In the genomic region with DNA sequence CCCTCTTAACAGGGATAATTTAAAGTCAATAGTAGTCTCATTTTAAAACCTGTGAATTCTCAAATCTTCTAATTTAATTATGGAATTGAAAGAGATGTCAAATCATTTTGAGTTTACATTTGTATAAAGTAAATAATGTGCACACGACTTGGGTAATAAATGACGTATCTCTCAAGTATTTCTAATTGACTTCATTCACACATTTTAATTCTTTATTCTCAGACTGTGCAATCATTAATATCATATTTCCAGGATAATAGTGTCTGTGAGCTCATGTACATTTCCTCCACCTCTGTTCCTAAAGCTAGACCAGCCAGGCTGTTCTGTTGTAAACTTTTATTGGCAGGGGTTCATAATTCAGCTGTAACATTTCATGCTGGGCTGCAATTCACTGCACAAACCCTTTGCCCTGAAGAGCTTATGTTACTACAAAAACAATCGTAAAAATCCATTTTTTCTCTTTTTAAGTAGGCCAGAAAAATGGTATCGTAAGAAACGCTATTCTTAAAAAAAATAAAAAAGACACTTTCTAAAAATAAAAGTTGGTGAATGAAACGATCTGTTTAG, we compare ENCODE assay signal across 20 cellular contexts.
DNase-seq lines count a peak whose midpoint lies in the region; TF ChIP-seq lines count a peak whose summit lies in the region.
"Had no signal": no experiment of that assay in that cellular context is flagged by ENCODE, and none has a peak within 500 bp of the region (broad histone marks: within the 10 kb centered on the region; RNA-seq: fewer than 3 reads in every experiment).

No MANE protein-coding gene starts in this region.

- H3K9me2 ChIP-seq in OCI-LY1 (ENCODE audit: low read depth, low read length) = no peaks in the 10 kb centered on the region

- TF ChIP-seq CTCF in OCI-LY1 (IDR thresholded peaks at IDR 0.05; ENCODE audit: low read length) = no peak

- no peaks in the 10 kb centered on the region for H3K36me3 Mint-ChIP-seq in activated T-helper 1 cell treated with anti-CD3 and anti-CD28 coated beads, Interleukin-12 subunit alpha, Interleukin-12 subunit beta, Interleukin-2, Interleukin-4 antibody, amounts not matched to agents 30 ng/mL and 10 ng/mL and 1 ng/mL, durations not matched to agents 14 hours and 24 hours and 36 hours (ENCODE audit: low read depth)

- peaks cover 15% of the 10 kb centered on the region for H3K4me1 ChIP-seq in OCI-LY1 (ENCODE audit: insufficient read depth, low read length, severe bottlenecking)
- H3K4me1 ChIP-seq: BLaER1, Caco-2 had no signal

- H3K9ac ChIP-seq in OCI-LY1 (ENCODE audit: low read length) = no peak overlapping the region
- H3K9ac ChIP-seq: BLaER1 had no signal

- no peaks in the 10 kb centered on the region for H3K9me3 Mint-ChIP-seq in activated T-helper 1 cell treated with anti-CD3 and anti-CD28 coated beads, Interleukin-12 subunit alpha, Interleukin-12 subunit beta, Interleukin-2, Interleukin-4 antibody, amounts not matched to agents 30 ng/mL and 10 ng/mL and 1 ng/mL, durations not matched to agents 14 hours and 24 hours and 36 hours
- H3K9me3 Mint-ChIP-seq: CD4-positive, alpha-beta T cell; T-helper 1 cell treated with Interleukin-12 subunit alpha and Interleukin-12 subunit beta and Interleukin-4 antibody, amounts not matched to agents 30 μg/mL and 1 μg/mL, for 36 hours had no signal

- H3K9me3 ChIP-seq in OCI-LY1 (ENCODE audit: low read length) = no peaks in the 10 kb centered on the region
- H3K9me3 ChIP-seq: BLaER1, Caco-2 had no signal

- H2AFZ ChIP-seq in OCI-LY1 (ENCODE audit: low read length) = peak overlapping the region; percentile 42; the same call in 1 of the 2 replicates

- no peaks in the 10 kb centered on the region for H3K4me1 Mint-ChIP-seq in activated T-helper 1 cell treated with anti-CD3 and anti-CD28 coated beads, Interleukin-12 subunit alpha, Interleukin-12 subunit beta, Interleukin-2, Interleukin-4 antibody, amounts not matched to agents 30 ng/mL and 10 ng/mL and 1 ng/mL, durations not matched to agents 14 hours and 24 hours and 36 hours (ENCODE audit: low read depth)

- peak overlapping the region; percentile 40 for H3K4me2 ChIP-seq in OCI-LY1 (ENCODE audit: low read length)
- H3K4me2 ChIP-seq: BLaER1 had no signal

- no peaks in the 10 kb centered on the region for H3F3A ChIP-seq in OCI-LY1 (ENCODE audit: insufficient read depth, low read length)

- H4K20me1 ChIP-seq in OCI-LY1 (ENCODE audit: insufficient read depth, low read length) = no peaks in the 10 kb centered on the region
- H4K20me1 ChIP-seq: BLaER1 had no signal

- no peak overlapping the region for H3K4me3 Mint-ChIP-seq in activated T-helper 1 cell treated with anti-CD3 and anti-CD28 coated beads, Interleukin-12 subunit alpha, Interleukin-12 subunit beta, Interleukin-2, Interleukin-4 antibody, amounts not matched to agents 30 ng/mL and 10 ng/mL and 1 ng/mL, durations not matched to agents 14 hours and 24 hours and 36 hours
- H3K4me3 Mint-ChIP-seq: CD4-positive, alpha-beta T cell; T-helper 1 cell treated with Interleukin-12 subunit alpha and Interleukin-12 subunit beta and Interleukin-4 antibody, amounts not matched to agents 30 μg/mL and 1 μg/mL, for 36 hours had no signal

- DNase-seq in NCI-H748 (lab: John Stamatoyannopoulos, UW; ENCODE audit: unreplicated experiment) = peak; percentile 14
- DNase-seq in NCI-H748 treated with DMSO at 0.1 percent for 48 hours (lab: John Stamatoyannopoulos, UW) = no peak
- DNase-seq in NCI-H1105 treated with DMSO at 0.1 percent for 48 hours (lab: John Stamatoyannopoulos, UW) = peak; percentile 82
- peak; percentile 66 for DNase-seq in fibroblast of the conjunctiva (ENCODE audit: low read depth)
- no peak for DNase-seq in stimulated activated naive CD4-positive, alpha-beta T cell (lab: John Stamatoyannopoulos, UW)
- DNase-seq in activated T-helper 1 cell treated with anti-CD3 and anti-CD28 coated beads, Interleukin-12 subunit alpha, Interleukin-12 subunit beta, Interleukin-2, Interleukin-4 antibody, amounts not matched to agents 30 ng/mL and 10 ng/mL and 1 ng/mL, durations not matched to agents 14 hours and 24 hours and 36 hours (ENCODE audit: low spot score) = no peak
- DNase-seq: ACHN; Caco-2; CD4-positive, alpha-beta T cell; DMS 273 treated with DMSO at 0.1 percent for 48 hours; KG1; NCI-H1930; NCI-H2227 treated with DMSO at 0.1 percent for 48 hours; NCI-H510A; NCI-H82; PC-3; Right ventricle myocardium superior had no signal

- no peak overlapping the region for H3K4me3 ChIP-seq in OCI-LY1 (ENCODE audit: low read depth, low read length, poor library complexity, severe bottlenecking)
- H3K4me3 ChIP-seq: BLaER1 had no signal

- no peaks in the 10 kb centered on the region for H3K79me2 ChIP-seq in OCI-LY1 (ENCODE audit: insufficient read depth, low read length)

- H3K36me3 ChIP-seq in OCI-LY1 (ENCODE audit: insufficient read depth, low read length) = no peaks in the 10 kb centered on the region; the same call in 1 of the 2 replicates
- H3K36me3 ChIP-seq: BLaER1 had no signal

- intact Hi-C loops in activated T-helper 1 cell treated with anti-CD3 and anti-CD28 coated beads, Interleukin-12 subunit alpha, Interleukin-12 subunit beta, Interleukin-2, Interleukin-4 antibody, amounts not matched to agents 30 ng/mL and 10 ng/mL and 1 ng/mL, durations not matched to agents 14 hours and 24 hours and 36 hours (cut with micrococcal nuclease) = no loop called here

- no peaks in the 10 kb centered on the region for H3K27me3 Mint-ChIP-seq in activated T-helper 1 cell treated with anti-CD3 and anti-CD28 coated beads, Interleukin-12 subunit alpha, Interleukin-12 subunit beta, Interleukin-2, Interleukin-4 antibody, amounts not matched to agents 30 ng/mL and 10 ng/mL and 1 ng/mL, durations not matched to agents 14 hours and 24 hours and 36 hours (ENCODE audit: insufficient read depth)

- H3K27ac Mint-ChIP-seq in activated T-helper 1 cell treated with anti-CD3 and anti-CD28 coated beads, Interleukin-12 subunit alpha, Interleukin-12 subunit beta, Interleukin-2, Interleukin-4 antibody, amounts not matched to agents 30 ng/mL and 10 ng/mL and 1 ng/mL, durations not matched to agents 14 hours and 24 hours and 36 hours = no peak overlapping the region
- H3K27ac Mint-ChIP-seq: CD4-positive, alpha-beta T cell; T-helper 1 cell treated with Interleukin-12 subunit alpha and Interleukin-12 subunit beta and Interleukin-4 antibody, amounts not matched to agents 30 μg/mL and 1 μg/mL, for 36 hours had no signal

- no peaks in the 10 kb centered on the region for H3K27me3 ChIP-seq in OCI-LY1 (ENCODE audit: insufficient read depth, low read length)
- H3K27me3 ChIP-seq: BLaER1 had no signal

- peak overlapping the region; percentile 57 for H3K27ac ChIP-seq in OCI-LY1 (ENCODE audit: low read depth, low read length, poor library complexity, severe bottlenecking)
- H3K27ac ChIP-seq: BLaER1 had no signal

Comparison
In these comparisons a context has a peak if more than half of its experiments do, and no peak if none do; other contexts are left out.
1. DNase-seq: peak in NCI-H748 (single experiment), NCI-H1105 treated with DMSO at 0.1 percent for 48 hours (single experiment) and fibroblast of the conjunctiva (single experiment); none in NCI-H748 treated with DMSO at 0.1 percent for 48 hours (single experiment), stimulated activated naive CD4-positive, alpha-beta T cell (0 of 6) and activated T-helper 1 cell treated with anti-CD3 and anti-CD28 coated beads, Interleukin-12 subunit alpha, Interleukin-12 subunit beta, Interleukin-2, Interleukin-4 antibody, amounts not matched to agents 30 ng/mL and 10 ng/mL and 1 ng/mL, durations not matched to agents 14 hours and 24 hours and 36 hours (single experiment).